10 cellular contexts compared by ENCODE assay signal in genomic region chr15:93089855-93090305, GRCh38. TPM values are rescaled to one million over a fixed set of nuclear protein-coding genes. Genes with fewer than 3 reads are reported as not detected.
DNase-seq lines count a peak whose midpoint lies in the region; ATAC-seq and TF ChIP-seq lines count a peak whose summit lies in the region.
"Had no signal": no experiment of that assay in that cellular context is flagged by ENCODE, and none has a peak within 500 bp of the region (broad histone marks: within the 10 kb centered on the region; RNA-seq: fewer than 3 reads in every experiment).

No MANE protein-coding gene starts in this region.

- H3K4me3 Mint-ChIP-seq in CD4-positive, CD25-positive, alpha-beta regulatory T cell, result peak overlapping the region in 3 of 4 donors; percentile 61 to 80 (median 77)

- peaks cover 5% of the 10 kb centered on the region for H3K36me3 Mint-ChIP-seq in CD4-positive, CD25-positive, alpha-beta regulatory T cell

- 7 to 9% methylated on average over 20 of the region's 20 CpGs for WGBS in heart right ventricle, 2 donors
- 7 to 11% (median 8%) methylated on average over 20 of the region's 20 CpGs for WGBS in ovary, 3 donors

- H3K4me3 ChIP-seq in CD4-positive, CD25-positive, alpha-beta regulatory T cell (ENCODE audit: low read depth, low read length), result no peak overlapping the region
- H3K4me3 ChIP-seq in NT2/D1 (ENCODE audit: insufficient read length, low read depth) (peak overlapping the region; percentile 44), heart right ventricle (peak overlapping the region; percentile 38 to 73 (median 64)), ovary (peak overlapping the region; percentile 68)

- H3K4me1 Mint-ChIP-seq in CD4-positive, CD25-positive, alpha-beta regulatory T cell, result peaks cover 5 to 21% (median 10%) of the 10 kb centered on the region in 4 donors

- no peak overlapping the region for H3K27ac Mint-ChIP-seq in CD4-positive, CD25-positive, alpha-beta regulatory T cell

- ATAC-seq in CD4-positive, CD25-positive, alpha-beta regulatory T cell (ENCODE audit: low read depth in 2 of 2), result no peak
- ATAC-seq in heart right ventricle (peak; percentile 39 to 90 (median 76)), HG02938 (IDR thresholded peaks at IDR 0.05; ENCODE audit: unreplicated experiment) (no peak), HG03432 (IDR thresholded peaks at IDR 0.05; ENCODE audit: unreplicated experiment) (no peak)

- TF ChIP-seq EP300 in ovary (IDR thresholded peaks at IDR 0.05), result no peak

- peaks cover 0 to 5% (median 0%) of the 10 kb centered on the region in 7 donors for H3K9me3 Mint-ChIP-seq in CD4-positive, CD25-positive, alpha-beta regulatory T cell

- TF ChIP-seq CTCF in heart right ventricle (IDR thresholded peaks at IDR 0.05) (no peak), ovary (IDR thresholded peaks at IDR 0.05) (no peak)

- peaks cover 53% of the 10 kb centered on the region for H3K27me3 Mint-ChIP-seq in CD4-positive, CD25-positive, alpha-beta regulatory T cell

- TF ChIP-seq POLR2A in ovary (IDR thresholded peaks at IDR 0.05), result no peak

- no peaks in the 10 kb centered on the region for H3K36me3 ChIP-seq in CD4-positive, CD25-positive, alpha-beta regulatory T cell (ENCODE audit: control insufficient read depth, insufficient read depth, low read length)
- H3K36me3 ChIP-seq in NT2/D1 (ENCODE audit: insufficient read depth, insufficient read length, low read length) (no peaks in the 10 kb centered on the region), heart right ventricle (no peaks in the 10 kb centered on the region), ovary (no peaks in the 10 kb centered on the region)

- peaks cover 37% of the 10 kb centered on the region for H3K27me3 ChIP-seq in CD4-positive, CD25-positive, alpha-beta regulatory T cell (ENCODE audit: control insufficient read depth, insufficient read depth, low read length)
- H3K27me3 ChIP-seq in NT2/D1 (ENCODE audit: insufficient read depth, insufficient read length) (peaks cover 88% of the 10 kb centered on the region), heart right ventricle (peaks cover 0 to 76% (median 17%) of the 10 kb centered on the region in 7 donors), ovary (no peaks in the 10 kb centered on the region)

- peaks cover 15% of the 10 kb centered on the region for H3K4me1 ChIP-seq in CD4-positive, CD25-positive, alpha-beta regulatory T cell (ENCODE audit: control insufficient read depth, insufficient read depth, low read length, poor library complexity, severe bottlenecking)
- H3K4me1 ChIP-seq in NT2/D1 (ENCODE audit: insufficient read depth, insufficient read length), result no peaks in the 10 kb centered on the region
- H3K4me1 ChIP-seq in heart right ventricle, result peaks cover 3 to 26% (median 17%) of the 10 kb centered on the region in 9 donors
- H3K4me1 ChIP-seq in ovary (ENCODE audit: insufficient read depth), result peaks cover 6% of the 10 kb centered on the region

- intact Hi-C loops in heart right ventricle (cut with DNase I) (loop anchor here in 8 of 10 donors (2.0 to 10.0 kb wide), 14 partner anchors 55 to 1032 kb away; no protein-coding TSS in a partner anchor), ovary (cut with DNase I) (loop anchor here in 2 of 4 donors (5.0 to 10.0 kb wide), 4 partner anchors 55 to 527 kb away; no protein-coding TSS in a partner anchor)

- no peak for DNase-seq in CD4-positive, CD25-positive, alpha-beta regulatory T cell
- DNase-seq in NT2/D1 (ENCODE audit: low read depth, low spot score), result no peak
- peak; percentile 48 to 60 for DNase-seq in heart right ventricle
- peak in 3 of 5 donors; percentile 22 to 55 (median 25) for DNase-seq in ovary
- DNase-seq in HK-2 (ENCODE audit: unreplicated experiment), result no peak
- no peak for DNase-seq in mucosa of gallbladder (ENCODE audit: low spot score)
- DNase-seq: DMS 273 treated with DMSO at 0.1 percent for 48 hours, NCI-H226 had no signal

- no peak overlapping the region for H3K27ac ChIP-seq in CD4-positive, CD25-positive, alpha-beta regulatory T cell (ENCODE audit: insufficient read depth, low read length, poor library complexity, severe bottlenecking)
- peak overlapping the region; percentile 58 to 92 (median 82) for H3K27ac ChIP-seq in heart right ventricle
- no peak overlapping the region for H3K27ac ChIP-seq in ovary

- H3K9me3 ChIP-seq in CD4-positive, CD25-positive, alpha-beta regulatory T cell (ENCODE audit: control insufficient read depth in 2 of 2, low read length in 2 of 2), result no peaks in the 10 kb centered on the region
- H3K9me3 ChIP-seq in NT2/D1 (ENCODE audit: insufficient read depth, low read length) (no peaks in the 10 kb centered on the region), heart right ventricle (no peaks in the 10 kb centered on the region), ovary (no peaks in the 10 kb centered on the region)

- peak overlapping the region; percentile 15 for H3K9ac ChIP-seq in NT2/D1 (ENCODE audit: insufficient read length, low read depth)

RNA-seq across cellular contexts. Expression of gene RGMA, which starts 0.9 kb away (rescaled TPM):
- total RNA-seq in CD4-positive, CD25-positive, alpha-beta regulatory T cell, result 0.49 TPM
- polyA plus RNA-seq in CD4-positive, CD25-positive, alpha-beta regulatory T cell, result not detected
- total RNA-seq in heart right ventricle (10 to 100 TPM in 5 of 10 donors, 1 to 10 TPM in 5; 4.9 to 33.8 (median 10.9) TPM), ovary (10 to 100 TPM; 17.4 to 47.6 (median 31.6) TPM), mucosa of gallbladder (17.5 TPM)
- polyA plus RNA-seq in heart right ventricle (10 to 100 TPM in 1 of 2 donors, 1 to 10 TPM in 1; 7.3 to 11.9 TPM), ovary (10 to 100 TPM in 1 of 2 donors, 1 to 10 TPM in 1; 2.8 to 33.6 TPM)

Comparison
In these comparisons a context has a peak if more than half of its experiments do, and no peak if none do; other contexts are left out.
1. ATAC-seq: peak in heart right ventricle (8 of 8); none in CD4-positive, CD25-positive, alpha-beta regulatory T cell (0 of 2), HG02938 (single experiment) and HG03432 (single experiment).
2. DNase-seq: peak in heart right ventricle (2 of 2) and ovary (3 of 5); none in CD4-positive, CD25-positive, alpha-beta regulatory T cell (0 of 3), NT2/D1 (single experiment), HK-2 (single experiment) and mucosa of gallbladder (single experiment).
3. H3K27ac ChIP-seq: peak in heart right ventricle (10 of 10); none in CD4-positive, CD25-positive, alpha-beta regulatory T cell (single experiment) and ovary (0 of 2).